In the genomic region with DNA sequence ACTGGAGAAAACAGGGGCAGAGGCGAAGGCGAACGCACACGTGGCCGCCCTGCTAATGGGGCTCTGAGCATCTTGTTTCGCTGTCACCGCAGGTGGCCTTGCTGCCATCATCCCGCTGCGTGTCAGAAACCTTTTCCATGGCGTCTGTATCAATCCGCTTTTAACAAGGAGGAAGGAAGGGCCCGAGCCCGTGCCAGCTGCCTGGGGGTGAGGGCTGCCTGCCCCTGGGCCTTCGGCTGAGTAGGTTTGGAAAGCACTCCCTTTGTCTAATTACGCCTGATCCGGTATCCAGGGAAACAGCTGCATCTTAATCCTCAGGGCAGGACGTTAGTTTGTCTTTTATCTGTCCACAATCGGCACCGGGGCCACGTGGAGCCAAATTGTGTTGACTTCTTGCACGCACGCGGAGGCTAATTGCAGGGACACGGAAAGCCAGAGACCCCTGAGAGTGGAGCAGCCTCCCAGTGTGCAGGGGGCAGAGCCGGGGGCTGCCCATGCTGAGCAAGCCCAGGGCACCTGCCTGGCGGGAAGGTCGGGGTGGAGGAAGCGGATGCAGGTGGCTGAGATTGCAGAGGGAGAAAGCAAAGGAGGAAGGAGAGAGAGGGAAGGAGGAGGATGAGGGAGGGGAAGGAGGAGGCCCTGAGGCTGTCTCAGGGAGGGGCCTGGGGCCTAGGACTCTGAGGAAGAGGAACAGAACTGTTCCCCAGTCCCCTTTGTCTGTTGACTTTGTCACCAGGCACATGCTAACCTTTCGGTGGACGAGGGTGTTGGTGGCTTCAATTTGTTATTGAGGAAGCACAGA, we compare ENCODE assay signal across 11 cellular contexts. TPM values are rescaled to one million over a fixed set of nuclear protein-coding genes. Genes with fewer than 3 reads are reported as not detected.
DNase-seq lines count a peak whose midpoint lies in the region; ATAC-seq and TF ChIP-seq lines count a peak whose summit lies in the region.
"Had no signal": no experiment of that assay in that cellular context is flagged by ENCODE, and none has a peak within 500 bp of the region (broad histone marks: within the 10 kb centered on the region; RNA-seq: fewer than 3 reads in every experiment).

No MANE protein-coding gene starts in this region.

- H3K4me1 ChIP-seq in BLaER1 (peaks cover 56% of the 10 kb centered on the region), foreskin keratinocyte (no peaks in the 10 kb centered on the region)

- CTCF ChIA-PET in RWPE1 (lab: Yijun Ruan, JAX), result no interaction called here

- no peaks in the 10 kb centered on the region; the same call in 1 of the 2 replicates for H4K20me1 ChIP-seq in BLaER1

- DNase-seq in NCI-H1092 (lab: John Stamatoyannopoulos, UW) (peak; percentile 87), RWPE1 (ENCODE audit: low spot score) (no peak), medulla oblongata (ENCODE audit: extremely low spot score) (peak; percentile 62), anterior cingulate cortex (lab: John Stamatoyannopoulos, UW) (no peak), foreskin keratinocyte (no peak)
- DNase-seq in activated T-cell treated with anti-CD3 and anti-CD28 coated beads, Interleukin-2, amount 50 U/mL, for 1 hour, result no peak
- DNase-seq: activated naive CD8-positive, alpha-beta T cell treated with anti-CD3 and anti-CD28 coated beads, Interleukin-2, amount 10 ng/mL, durations not matched to agents 7 days and 5 days; NCI-H526 treated with DMSO at 0.1 percent for 48 hours had no signal

- peak overlapping the region; percentile 75 for H3K27ac ChIP-seq in BLaER1
- peak overlapping the region; percentile 37 for H3K27ac ChIP-seq in RWPE1
- H3K27ac ChIP-seq in foreskin keratinocyte, result no peak overlapping the region

- H3K27me3 ChIP-seq in BLaER1, result 0 out of 2 replicates have a peak, but pooled peaks cover 2% of the 10 kb centered on the region
- H3K27me3 ChIP-seq in foreskin keratinocyte, result no peaks in the 10 kb centered on the region

- peak overlapping the region; percentile 42; the same call in 1 of the 2 replicates for H3K9ac ChIP-seq in BLaER1

- peak overlapping the region; percentile 62 for H3K4me2 ChIP-seq in BLaER1

- TF ChIP-seq CTCF in RWPE1 (conservative IDR thresholded peaks at IDR 0.05; ENCODE audit: low read depth), result no peak
- TF ChIP-seq CTCF in foreskin keratinocyte (conservative IDR thresholded peaks at IDR 0.05), result no peak

- H3K4me3 ChIP-seq in BLaER1, result no peak overlapping the region

- ATAC-seq in GM19023 (IDR thresholded peaks at IDR 0.05; ENCODE audit: unreplicated experiment) (no peak), foreskin keratinocyte (no peak)

- POLR2A ChIA-PET in RWPE1 (lab: Yijun Ruan, JAX; ENCODE audit: low non-redundant PET), result no interaction called here

- H3K9me3 ChIP-seq in BLaER1, result no peaks in the 10 kb centered on the region

- H3K36me3 ChIP-seq in BLaER1, result no peaks in the 10 kb centered on the region

RNA-seq across cellular contexts. Expression of a gene that starts 19.3 kb away (rescaled TPM):
- 2.0 and 2.9 TPM in 2 replicates for total RNA-seq in foreskin keratinocyte
- 3.6 and 3.7 TPM in 2 replicates for polyA plus RNA-seq in foreskin keratinocyte
- total RNA-seq: activated naive CD8-positive, alpha-beta T cell treated with anti-CD3 and anti-CD28 coated beads, Interleukin-2, amount 10 ng/mL, durations not matched to agents 7 days and 5 days; omental fat pad had no signal

RNA-seq across cellular contexts. Expression of a gene that starts 29.9 kb away (rescaled TPM):
- not detected in 2 replicates for total RNA-seq in foreskin keratinocyte
- polyA plus RNA-seq in foreskin keratinocyte, result not detected in 2 replicates
- total RNA-seq: activated naive CD8-positive, alpha-beta T cell treated with anti-CD3 and anti-CD28 coated beads, Interleukin-2, amount 10 ng/mL, durations not matched to agents 7 days and 5 days; omental fat pad had no signal

RNA-seq across cellular contexts. Expression of a gene that starts 51.7 kb away (rescaled TPM):
- under 0.01 and 0.14 TPM in 2 replicates for total RNA-seq in foreskin keratinocyte
- polyA plus RNA-seq in foreskin keratinocyte, result 0.06 and 0.29 TPM in 2 replicates
- total RNA-seq: activated naive CD8-positive, alpha-beta T cell treated with anti-CD3 and anti-CD28 coated beads, Interleukin-2, amount 10 ng/mL, durations not matched to agents 7 days and 5 days had no signal

Comparison
In these comparisons a context has a peak if more than half of its experiments do, and no peak if none do; other contexts are left out.
1. DNase-seq: peak in NCI-H1092 (single experiment) and medulla oblongata (single experiment); none in RWPE1 (single experiment), anterior cingulate cortex (0 of 58), activated T-cell treated with anti-CD3 and anti-CD28 coated beads, Interleukin-2, amount 50 U/mL, for 1 hour (single experiment) and foreskin keratinocyte (0 of 2).